ENCODE assay signal across 8 cellular contexts in genomic region chr7:2510909-2511768, GRCh38. TPM values are rescaled to one million over a fixed set of nuclear protein-coding genes. Genes with fewer than 3 reads are reported as not detected.
DNase-seq lines count a peak whose midpoint lies in the region; ATAC-seq and TF ChIP-seq lines count a peak whose summit lies in the region.

No MANE protein-coding gene starts in this region.

- TF ChIP-seq POLR2A in GM19193 (IDR thresholded peaks at IDR 0.05; ENCODE audit: extremely low read depth, insufficient read depth, insufficient read length) (peak; percentile 31), GM18505 (IDR thresholded peaks at IDR 0.05; ENCODE audit: borderline replicate concordance, extremely low read depth, insufficient read depth, insufficient read length) (no peak)

- ATAC-seq in left colon (peak; percentile 70), GM18868 (IDR thresholded peaks at IDR 0.05; ENCODE audit: unreplicated experiment) (no peak), HG02798 (IDR thresholded peaks at IDR 0.05; ENCODE audit: poor library complexity, unreplicated experiment) (no peak), GM18505 (IDR thresholded peaks at IDR 0.05; ENCODE audit: unreplicated experiment) (no peak)

- intact Hi-C loops in left colon (cut with DNase I, micrococcal nuclease) = no loop called here

- DNase-seq in NCI-H748 (lab: John Stamatoyannopoulos, UW; ENCODE audit: unreplicated experiment) = peak; percentile 86
- peak; percentile 63 for DNase-seq in activated CD8-positive, alpha-beta memory T cell treated with anti-CD3 and anti-CD28 coated beads, Interleukin-2, amount 50 U/mL, for 4 hours
- DNase-seq in left colon = peak in 1 of 2 donors; percentile 62
- DNase-seq in 8988T = no peak

RNA-seq across cellular contexts. Expression of gene LFNG, which starts 8.4 kb away (rescaled TPM):
- total RNA-seq in left colon = 10 to 100 TPM; 48.3 to 70.1 TPM

RNA-seq across cellular contexts. Expression of gene GRIFIN, which starts 34.9 kb away (rescaled TPM):
- total RNA-seq in left colon = not detected

RNA-seq across cellular contexts. Expression of gene BRAT1, which starts 44.2 kb away (rescaled TPM):
- total RNA-seq in left colon = 10 to 100 TPM; 21.8 to 21.9 TPM

RNA-seq across cellular contexts. Expression of gene IQCE, which starts 47.6 kb away (rescaled TPM):
- 10 to 100 TPM; 28.5 to 30.5 TPM for total RNA-seq in left colon
